Comparison of ENCODE assay signal across 19 cellular contexts in genomic region chr3:15280853-15281532, GRCh38. TPM values are rescaled to one million over a fixed set of nuclear protein-coding genes. Genes with fewer than 3 reads are reported as not detected.
DNase-seq lines count a peak whose midpoint lies in the region; ATAC-seq, FAIRE-seq and TF ChIP-seq lines count a peak whose summit lies in the region.
"Had no signal": no experiment of that assay in that cellular context is flagged by ENCODE, and none has a peak within 500 bp of the region (broad histone marks: within the 10 kb centered on the region; RNA-seq: fewer than 3 reads in every experiment).

No MANE protein-coding gene starts in this region.

- DNase-seq in NCI-H2029 (lab: John Stamatoyannopoulos, UW) (peak; percentile 36), dorsolateral prefrontal cortex (no peak), lower lobe of right lung (no peak), superior temporal gyrus (ENCODE audit: extremely low spot score) (peak; percentile 57), vagina (ENCODE audit: extremely low spot score in 2 of 2) (no peak), HTR-8/SVneo (ENCODE audit: insufficient read length, low spot score) (no peak)
- DNase-seq in stimulated activated CD4-positive, alpha-beta T cell treated with anti-CD3 and anti-CD28 coated beads, Interleukin-4, amount 100 ng/mL, for 24 hours: no peak
- DNase-seq: activated CD4-positive, alpha-beta memory T cell treated with anti-CD3 and anti-CD28 coated beads, Interleukin-2, amount 10 ng/mL, durations not matched to agents 7 days and 5 days; amniotic stem cell; HFFc6; IMR-90; NCI-H2107; stimulated activated CD4-positive, alpha-beta T cell treated with anti-CD3 and anti-CD28 coated beads, Interleukin-4, amount 100 ng/mL, for 1 hour; stimulated activated CD8-positive, alpha-beta memory T cell treated with anti-CD3 and anti-CD28 coated beads, Interleukin-4, amount 100 ng/mL, for 48 hours; upper lobe of left lung had no signal

- H3K36me3 ChIP-seq in lower lobe of right lung (peaks cover 8% of the 10 kb centered on the region), vagina (no peaks in the 10 kb centered on the region)
- H3K36me3 ChIP-seq: gastroesophageal sphincter, Peyer's patch had no signal

- no peaks in the 10 kb centered on the region for H3K9me3 ChIP-seq in lower lobe of right lung
- H3K9me3 ChIP-seq in vagina: no peaks in the 10 kb centered on the region
- H3K9me3 ChIP-seq: BLaER1 treated with 17β-estradiol and CSF1 and Interleukin-3, amounts not matched to agents 10 nM and 100 nM; gastroesophageal sphincter; Peyer's patch; upper lobe of left lung had no signal

- intact Hi-C loops in dorsolateral prefrontal cortex (cut with DNase I) (no loop called here), lower lobe of right lung (cut with DNase I) (no loop called here), vagina (cut with DNase I) (no loop called here)

- H3K4me3 ChIP-seq in dorsolateral prefrontal cortex (peak overlapping the region in 1 of 59 donors; percentile 35), lower lobe of right lung (no peak overlapping the region), vagina (no peak overlapping the region)
- H3K4me3 ChIP-seq: BLaER1 treated with 17β-estradiol and CSF1 and Interleukin-3, amounts not matched to agents 10 nM and 100 nM; gastroesophageal sphincter; Peyer's patch; upper lobe of left lung had no signal

- TF ChIP-seq CTCF in dorsolateral prefrontal cortex (IDR thresholded peaks at IDR 0.05 in 54 of 56, conservative IDR thresholded peaks at IDR 0.05 in 2 of 56; ENCODE audit: low read depth in 1 of 56, partially characterized antibody in 56 of 56) (no peak), lower lobe of right lung (IDR thresholded peaks at IDR 0.05) (no peak), vagina (IDR thresholded peaks at IDR 0.05) (no peak)

- FAIRE-seq in HTR-8/SVneo (lab: Jason Lieb, UNC): no peak

- H3K27me3 ChIP-seq in dorsolateral prefrontal cortex (no peaks in the 10 kb centered on the region), lower lobe of right lung (ENCODE audit: low read depth) (no peaks in the 10 kb centered on the region), vagina (no peaks in the 10 kb centered on the region)
- H3K27me3 ChIP-seq: gastroesophageal sphincter, Peyer's patch, upper lobe of left lung had no signal

- ATAC-seq in lower lobe of right lung (peak; percentile 4 to 57), HG02610 (IDR thresholded peaks at IDR 0.05; ENCODE audit: unreplicated experiment) (no peak)
- ATAC-seq: gastroesophageal sphincter had no signal

- H3K27ac ChIP-seq in dorsolateral prefrontal cortex: peak overlapping the region in 57 of 59 donors; percentile 19 to 93 (median 80)
- no peak overlapping the region for H3K27ac ChIP-seq in lower lobe of right lung
- no peak overlapping the region for H3K27ac ChIP-seq in vagina
- H3K27ac ChIP-seq: BLaER1 treated with 17β-estradiol and CSF1 and Interleukin-3, amounts not matched to agents 10 nM and 100 nM; gastroesophageal sphincter; Peyer's patch had no signal

- TF ChIP-seq POLR2A in vagina (IDR thresholded peaks at IDR 0.05): no peak

- peaks cover 35% of the 10 kb centered on the region for H3K4me1 ChIP-seq in lower lobe of right lung
- H3K4me1 ChIP-seq in vagina: peaks cover 37% of the 10 kb centered on the region

RNA-seq across cellular contexts. Expression of gene SH3BP5, which starts 51.4 kb away (rescaled TPM):
- total RNA-seq in dorsolateral prefrontal cortex (100 to 1,000 TPM in 1 of 120 experiments, 10 to 100 TPM in 119; 30.2 to 111 (median 66.8) TPM), lower lobe of right lung (106 TPM), vagina (78.6 TPM)

Comparison
In these comparisons a context has a peak if more than half of its experiments do, and no peak if none do; other contexts are left out.
1. DNase-seq: peak in NCI-H2029 (single experiment) and superior temporal gyrus (single experiment); none in dorsolateral prefrontal cortex (0 of 10), lower lobe of right lung (single experiment), vagina (0 of 2), stimulated activated CD4-positive, alpha-beta T cell treated with anti-CD3 and anti-CD28 coated beads, Interleukin-4, amount 100 ng/mL, for 24 hours (single experiment) and HTR-8/SVneo (single experiment).
2. H3K27ac ChIP-seq: peak in dorsolateral prefrontal cortex (57 of 59); none in lower lobe of right lung (single experiment) and vagina (single experiment).